24 cellular contexts compared by ENCODE assay signal in genomic region chrX:65635824-65636223, GRCh38. TPM values are rescaled to one million over a fixed set of nuclear protein-coding genes. Genes with fewer than 3 reads are reported as not detected.
A peak's percentile ranks its signal among the peaks of the same experiment; 100 is the strongest.
DNase-seq lines count a peak whose midpoint lies in the region; ATAC-seq and TF ChIP-seq lines count a peak whose summit lies in the region.
"Had no signal": no experiment of that assay in that cellular context is flagged by ENCODE, and none has a peak within 500 bp of the region (broad histone marks: within the 10 kb centered on the region; RNA-seq: fewer than 3 reads in every experiment).

No MANE protein-coding gene starts in this region.

- no peaks in the 10 kb centered on the region for H3K4me1 Mint-ChIP-seq in type B pancreatic cell (ENCODE audit: unreplicated experiment)
- H3K4me1 Mint-ChIP-seq: brain had no signal

- H2AFZ ChIP-seq in osteoblast (ENCODE audit: low read length), result peak overlapping the region; percentile 10

- no peak overlapping the region for H3K4me3 ChIP-seq in heart left ventricle
- H3K4me3 ChIP-seq in osteoblast (ENCODE audit: insufficient read depth, low read length), result no peak overlapping the region
- H3K4me3 ChIP-seq: dorsolateral prefrontal cortex, SJCRH30 had no signal

- no peak overlapping the region for H3K4me2 ChIP-seq in osteoblast (ENCODE audit: insufficient read depth, low read length)

- WGBS in heart left ventricle, 4 donors, result 21 to 29% (median 25%) methylated on average over 2 of the region's 2 CpGs

- H3K36me3 Mint-ChIP-seq in type B pancreatic cell, result no peaks in the 10 kb centered on the region
- H3K36me3 Mint-ChIP-seq: activated naive CD8-positive, alpha-beta T cell; brain; memory B cell; natural killer cell treated with Interleukin-12 subunit alpha and Interleukin-12 subunit beta and Interleukin-15 and Interleukin-18, amount 100 ng/mL, for 72 hours had no signal

- peak overlapping the region; percentile 6 for H3K27ac Mint-ChIP-seq in type B pancreatic cell
- H3K27ac Mint-ChIP-seq: activated CD8-positive, alpha-beta T cell treated with anti-CD3 and anti-CD28 coated beads, Interleukin-2, amount 10 ng/mL, durations not matched to agents 7 days and 5 days; activated naive CD8-positive, alpha-beta T cell; activated T-cell treated with anti-CD3 and anti-CD28 coated beads, Interleukin-2, amount 50 U/mL, for 72 hours; memory B cell had no signal

- H3K27me3 Mint-ChIP-seq in type B pancreatic cell, result no peaks in the 10 kb centered on the region
- H3K27me3 Mint-ChIP-seq: activated naive CD8-positive, alpha-beta T cell; brain; memory B cell; natural killer cell treated with Interleukin-12 subunit alpha and Interleukin-12 subunit beta and Interleukin-15 and Interleukin-18, amount 100 ng/mL, for 72 hours had no signal

- peak; percentile 17 to 42 (median 28) for ATAC-seq in heart left ventricle
- no peak for ATAC-seq in GM18511 (IDR thresholded peaks at IDR 0.05; ENCODE audit: unreplicated experiment)
- ATAC-seq: activated CD8-positive, alpha-beta T cell treated with anti-CD3 and anti-CD28 coated beads, Interleukin-2, amount 10 ng/mL, durations not matched to agents 7 days and 5 days; activated T-cell treated with anti-CD3 and anti-CD28 coated beads, Interleukin-2, amount 50 U/mL, for 72 hours; natural killer cell treated with Interleukin-12 subunit alpha and Interleukin-12 subunit beta and Interleukin-15 and Interleukin-18, amount 100 ng/mL, for 72 hours had no signal

- H3K27me3 ChIP-seq in heart left ventricle (no peaks in the 10 kb centered on the region), osteoblast (ENCODE audit: insufficient read depth, low read length) (no peaks in the 10 kb centered on the region)
- H3K27me3 ChIP-seq: SJCRH30 had no signal

- H3K9me3 ChIP-seq in heart left ventricle (no peaks in the 10 kb centered on the region), osteoblast (ENCODE audit: low read depth, low read length) (no peaks in the 10 kb centered on the region)
- H3K9me3 ChIP-seq: SJCRH30 had no signal

- TF ChIP-seq CTCF in heart left ventricle (IDR thresholded peaks at IDR 0.05), result peak in 2 of 12 donors; percentile 22 to 26
- no peak for TF ChIP-seq CTCF in osteoblast (IDR thresholded peaks at IDR 0.05; ENCODE audit: extremely low read depth, low read depth, low read length)
- no peak for TF ChIP-seq CTCF in type B pancreatic cell (conservative IDR thresholded peaks at IDR 0.05)

- no peak overlapping the region for H3K4me3 Mint-ChIP-seq in type B pancreatic cell
- H3K4me3 Mint-ChIP-seq: activated CD8-positive, alpha-beta T cell treated with anti-CD3 and anti-CD28 coated beads, Interleukin-2, amount 10 ng/mL, durations not matched to agents 7 days and 5 days; activated naive CD8-positive, alpha-beta T cell; activated T-cell treated with anti-CD3 and anti-CD28 coated beads, Interleukin-2, amount 50 U/mL, for 72 hours; brain; immature natural killer cell; memory B cell; natural killer cell treated with Interleukin-12 subunit alpha and Interleukin-12 subunit beta and Interleukin-15 and Interleukin-18, amount 100 ng/mL, for 72 hours had no signal

- H3K27ac ChIP-seq in heart left ventricle (peak overlapping the region; percentile 24 to 93 (median 75)), osteoblast (ENCODE audit: low read depth, low read length) (no peak overlapping the region)
- H3K27ac ChIP-seq: SJCRH30 had no signal

- no peaks in the 10 kb centered on the region for H4K20me1 ChIP-seq in osteoblast (ENCODE audit: insufficient read depth, low read length)

- TF ChIP-seq POLR2A in heart left ventricle (IDR thresholded peaks at IDR 0.05), result no peak

- H3K9me3 Mint-ChIP-seq in type B pancreatic cell, result peaks cover 5% of the 10 kb centered on the region
- H3K9me3 Mint-ChIP-seq: activated T-cell treated with anti-CD3 and anti-CD28 coated beads, Interleukin-2, amount 50 U/mL, for 72 hours; immature natural killer cell; memory B cell; natural killer cell treated with Interleukin-12 subunit alpha and Interleukin-12 subunit beta and Interleukin-15 and Interleukin-18, amount 100 ng/mL, for 72 hours had no signal

- intact Hi-C loops in heart left ventricle (cut with DNase I), result loop anchor here in 4 of 10 donors (1.0 to 5.0 kb wide), 3 partner anchors 34 to 41 kb away; no protein-coding TSS in a partner anchor

- H3K4me1 ChIP-seq in heart left ventricle (peaks cover 0 to 28% (median 16%) of the 10 kb centered on the region in 12 donors), osteoblast (ENCODE audit: insufficient read depth, low read length) (peaks cover 7% of the 10 kb centered on the region)
- H3K4me1 ChIP-seq: SJCRH30 had no signal

- no peaks in the 10 kb centered on the region for H3K79me2 ChIP-seq in osteoblast (ENCODE audit: insufficient read depth, low read length)

- no peaks in the 10 kb centered on the region for H3K36me3 ChIP-seq in heart left ventricle
- H3K36me3 ChIP-seq in osteoblast (ENCODE audit: insufficient read depth, low read length), result no peaks in the 10 kb centered on the region
- H3K36me3 ChIP-seq: SJCRH30 had no signal

- in situ Hi-C loops in SK-MEL-5 (cut with HindIII; ENCODE audit: low pct_unique_long_range_greater_than_20kb, low sequenced_read_pairs), result no loop called here

- peak; percentile 0 for DNase-seq in SK-MEL-5 (ENCODE audit: low read depth, low spot score)
- DNase-seq in heart left ventricle, result no peak
- no peak for DNase-seq in osteoblast (ENCODE audit: insufficient read length, low spot score, missing footprints)
- DNase-seq in type B pancreatic cell (ENCODE audit: extremely low spot score, unreplicated experiment), result no peak
- no peak for DNase-seq in activated effector memory CD4-positive, alpha-beta T cell treated with anti-CD3 and anti-CD28 coated beads, Interleukin-2, amount 50 U/mL, for 16 hours
- no peak for DNase-seq in activated CD4-positive, alpha-beta T cell treated with anti-CD3 and anti-CD28 coated beads, Interleukin-2, amount 50 U/mL, for 4 hours
- DNase-seq: activated CD4-positive, CD25-positive, alpha-beta regulatory T cell; activated CD8-positive, alpha-beta T cell treated with anti-CD3 and anti-CD28 coated beads, Interleukin-2, amount 10 ng/mL, durations not matched to agents 7 days and 5 days; activated T-cell treated with anti-CD3 and anti-CD28 coated beads, Interleukin-2, amount 50 U/mL, for 72 hours; AML-193; COR-L47; dorsolateral prefrontal cortex; glutamatergic neuron; immature natural killer cell; KBM-7; NCI-H1092 treated with DMSO at 0.1 percent for 48 hours; NCI-H69; SJCRH30; stimulated activated naive CD4-positive, alpha-beta T cell had no signal

RNA-seq across cellular contexts. Expression of gene MSN, which starts 31.6 kb away (rescaled TPM):
- 126 and 138 TPM in 2 replicates for total RNA-seq in SK-MEL-5 (2014; rRNA removed; shearing (Covaris generic))
- polyA plus RNA-seq in SK-MEL-5 (2015; cell fraction: cytosol; rRNA removed), result 156 and 184 TPM in 2 replicates
- polyA plus RNA-seq in SK-MEL-5 (2015; cell fraction: nucleus; rRNA removed), result 54.0 and 63.2 TPM in 2 replicates
- total RNA-seq in heart left ventricle, result 100 to 1,000 TPM in 8 of 9 donors, 10 to 100 TPM in 1; 99.6 to 298 (median 153) TPM
- 100 to 1,000 TPM in 1 of 2 donors, 10 to 100 TPM in 1; 48.9 to 178 TPM for polyA plus RNA-seq in heart left ventricle
- 236 and 249 TPM in 2 replicates for total RNA-seq in osteoblast
- 16.7 and 80.7 TPM in 2 replicates for total RNA-seq in type B pancreatic cell (ENCODE audit: low replicate concordance)
